In genomic region chr7:157613575-157614322, GRCh38 we compare ENCODE assay signal across 9 cellular contexts.
DNase-seq lines count a peak whose midpoint lies in the region; ATAC-seq and TF ChIP-seq lines count a peak whose summit lies in the region.
"Had no signal": no experiment of that assay in that cellular context is flagged by ENCODE, and none has a peak within 500 bp of the region (broad histone marks: within the 10 kb centered on the region; RNA-seq: fewer than 3 reads in every experiment).

No MANE protein-coding gene starts in this region.

- H3K27me3 ChIP-seq in Caco-2 (replicated peaks; ENCODE audit: control insufficient read depth, insufficient read depth, low read length) (no peaks in the 10 kb centered on the region), PC-3 (ENCODE audit: low read length) (no peaks in the 10 kb centered on the region), heart right ventricle (peaks cover 5 to 38% (median 26%) of the 10 kb centered on the region in 7 donors), sigmoid colon (no peaks in the 10 kb centered on the region)

- H3K27ac ChIP-seq in PC-3 (ENCODE audit: low read length) (peak overlapping the region; percentile 38), heart right ventricle (peak overlapping the region in 1 of 10 donors; percentile 64), sigmoid colon (peak overlapping the region in 1 of 4 donors; percentile 4)

- H3K4me1 ChIP-seq in Caco-2, result peaks cover 6% of the 10 kb centered on the region
- H3K4me1 ChIP-seq in PC-3 (ENCODE audit: insufficient read depth, low read length), result peaks cover 14% of the 10 kb centered on the region
- H3K4me1 ChIP-seq in heart right ventricle, result peaks cover 0 to 28% (median 8%) of the 10 kb centered on the region in 9 donors
- peaks cover 0 to 19% (median 6%) of the 10 kb centered on the region in 4 donors for H3K4me1 ChIP-seq in sigmoid colon

- H3K9me3 Mint-ChIP-seq in Caco-2 (ENCODE audit: unreplicated experiment), result no peaks in the 10 kb centered on the region

- WGBS in heart right ventricle, 2 donors, result 40 to 53% methylated on average over 51 of the region's 51 CpGs
- 45 to 62% methylated on average over 51 of the region's 51 CpGs for WGBS in sigmoid colon, 2 donors

- H3K9ac ChIP-seq in PC-3 (ENCODE audit: low read length), result peak overlapping the region; percentile 58

- peak overlapping the region; percentile 65 for H3K4me3 Mint-ChIP-seq in Caco-2 (ENCODE audit: unreplicated experiment)

- ATAC-seq in PC-3 (no peak; the same call in 1 of the 2 replicates), heart right ventricle (peak in 1 of 8 donors; percentile 17), HG02642 (IDR thresholded peaks at IDR 0.05; ENCODE audit: poor library complexity, unreplicated experiment) (no peak)

- no peaks in the 10 kb centered on the region for H3K9me2 ChIP-seq in PC-3 (replicated peaks; ENCODE audit: low read length)

- H3K27ac Mint-ChIP-seq in Caco-2 (ENCODE audit: unreplicated experiment), result no peak overlapping the region

- BruUV-seq in Caco-2 (replicated peaks; lab: Mats Ljungman, UMichigan) (no TSS peak), PC-3 (replicated peaks; lab: Mats Ljungman, UMichigan) (no TSS peak)

- peak overlapping the region; percentile 85 for H2AFZ ChIP-seq in PC-3 (ENCODE audit: low read length)

- CTCF ChIA-PET in Caco-2 (lab: Charles Lee) (interaction anchor here (0.6 kb wide), 1 partner anchor 179 kb away, joined by 3 read pairs; no protein-coding TSS in a partner anchor), PC-3 (lab: Charles Lee) (no interaction called here)

- H3K36me3 Mint-ChIP-seq in Caco-2 (ENCODE audit: insufficient read depth, unreplicated experiment), result no peaks in the 10 kb centered on the region

- H3K4me3 ChIP-seq in Caco-2 (ENCODE audit: low read depth, low read length) (peak overlapping the region; percentile 50), PC-3 (ENCODE audit: low read length) (peak overlapping the region; percentile 62), heart right ventricle (peak overlapping the region; percentile 11 to 63 (median 49)), sigmoid colon (peak overlapping the region; percentile 27 to 50 (median 44))

- TF ChIP-seq CTCF in Caco-2 (IDR thresholded peaks at IDR 0.05; ENCODE audit: insufficient read depth in 1 of 2, low read depth in 1 of 2, low read length in 1 of 2, severe bottlenecking in 1 of 2, unreplicated experiment in 1 of 2), result no peak
- no peak for TF ChIP-seq CTCF in PC-3 (conservative IDR thresholded peaks at IDR 0.05; ENCODE audit: low read depth, low read length)
- no peak for TF ChIP-seq CTCF in heart right ventricle (IDR thresholded peaks at IDR 0.05)
- no peak for TF ChIP-seq CTCF in sigmoid colon (IDR thresholded peaks at IDR 0.05)

- H4K20me1 ChIP-seq in PC-3 (ENCODE audit: low read length), result no peaks in the 10 kb centered on the region

- H3K79me2 ChIP-seq in PC-3 (ENCODE audit: low read length), result no peaks in the 10 kb centered on the region

- peak in 1 of 2 experiments; percentile 18 for DNase-seq in Caco-2
- peak; percentile 8 for DNase-seq in PC-3
- no peak for DNase-seq in heart right ventricle
- peak; percentile 61 for DNase-seq in sigmoid colon
- no peak for DNase-seq in NCI-H146 treated with DMSO at 0.1 percent for 48 hours (lab: John Stamatoyannopoulos, UW; ENCODE audit: unreplicated experiment)
- DNase-seq in amniotic stem cell (lab: John Stamatoyannopoulos, UW), result no peak
- no peak for DNase-seq in RPMI8226
- DNase-seq: DMS79 had no signal

- POLR2A ChIA-PET in Caco-2 (lab: Charles Lee), result no interaction called here
- POLR2A ChIA-PET in PC-3 (lab: Charles Lee; ENCODE audit: unreplicated experiment), result interaction anchor here (0.6 kb wide), 2 partner anchors 23 to 30 kb away, joined by 3 to 17 read pairs; no protein-coding TSS in a partner anchor

- no peaks in the 10 kb centered on the region for H3F3A ChIP-seq in PC-3 (ENCODE audit: low read length, unreplicated experiment)

- intact Hi-C loops in Caco-2 (cut with micrococcal nuclease; ENCODE audit: unreplicated experiment), result no loop called here
- intact Hi-C loops in PC-3 (cut with micrococcal nuclease), result loop anchor here (2.0 to 5.0 kb wide), 2 partner anchors 49 to 201 kb away; no protein-coding TSS in a partner anchor
- intact Hi-C loops in heart right ventricle (cut with DNase I), result no loop called here
- intact Hi-C loops in sigmoid colon (cut with DNase I), result no loop called here

- no peak for TF ChIP-seq EP300 in sigmoid colon (IDR thresholded peaks at IDR 0.05)

- H3K9me3 ChIP-seq in Caco-2 (no peaks in the 10 kb centered on the region), PC-3 (ENCODE audit: low read length) (no peaks in the 10 kb centered on the region), heart right ventricle (no peaks in the 10 kb centered on the region), sigmoid colon (no peaks in the 10 kb centered on the region)

- peaks cover 5% of the 10 kb centered on the region for H3K27me3 Mint-ChIP-seq in Caco-2 (ENCODE audit: insufficient read depth, unreplicated experiment)

- TF ChIP-seq POLR2A in sigmoid colon (IDR thresholded peaks at IDR 0.05), result no peak

- H3K4me1 Mint-ChIP-seq in Caco-2 (ENCODE audit: low read depth, unreplicated experiment), result peaks cover 14% of the 10 kb centered on the region

- H3K36me3 ChIP-seq in Caco-2 (ENCODE audit: control insufficient read depth, insufficient read depth, low read length) (no peaks in the 10 kb centered on the region), PC-3 (ENCODE audit: low read depth, low read length) (no peaks in the 10 kb centered on the region), heart right ventricle (no peaks in the 10 kb centered on the region), sigmoid colon (no peaks in the 10 kb centered on the region)

- peak overlapping the region; percentile 88 for H3K4me2 ChIP-seq in PC-3 (ENCODE audit: low read length)

Comparison
In these comparisons a context has a peak if more than half of its experiments do, and no peak if none do; other contexts are left out.
1. DNase-seq: peak in PC-3 (single experiment) and sigmoid colon (single experiment); none in heart right ventricle (0 of 2), NCI-H146 treated with DMSO at 0.1 percent for 48 hours (single experiment), amniotic stem cell (single experiment) and RPMI8226 (single experiment).
2. Peak in every context shown above with its lines, with median percentiles within 50 percentile points of each other: H3K4me3 ChIP-seq.